Comparison of ENCODE assay signal across 8 cellular contexts in the genomic region with DNA sequence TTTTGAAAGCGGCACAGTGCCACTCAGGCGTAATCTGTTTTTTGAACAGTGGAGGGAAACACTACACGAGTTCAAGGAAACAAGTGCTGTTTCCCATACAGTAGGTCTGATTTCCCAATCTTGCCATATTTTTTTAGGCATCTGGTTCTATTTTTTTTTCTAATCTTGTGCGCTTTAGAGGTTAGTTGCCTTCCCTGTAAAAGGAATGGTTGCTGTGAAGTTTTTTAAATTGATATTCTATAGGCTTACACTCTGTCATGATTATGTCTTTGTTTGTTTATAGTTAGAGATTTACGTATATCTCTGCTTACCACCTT. TPM values are rescaled to one million over a fixed set of nuclear protein-coding genes. Genes with fewer than 3 reads are reported as not detected.
DNase-seq lines count a peak whose midpoint lies in the region; ATAC-seq and TF ChIP-seq lines count a peak whose summit lies in the region.

No MANE protein-coding gene starts in this region.

- H3K9me2 ChIP-seq in MM.1S (replicated peaks; ENCODE audit: insufficient read depth, low read length) (no peaks in the 10 kb centered on the region), neural cell (ENCODE audit: insufficient read depth, low read length) (no peaks in the 10 kb centered on the region)

- no peak for TF ChIP-seq CTCF in BJ (IDR thresholded peaks at IDR 0.05; ENCODE audit: insufficient read depth, low read depth, low read length)
- no peak for TF ChIP-seq CTCF in MM.1S (IDR thresholded peaks at IDR 0.05; ENCODE audit: low read length)
- TF ChIP-seq CTCF in neural cell (IDR thresholded peaks at IDR 0.05; ENCODE audit: poor library complexity, severe bottlenecking): no peak

- H3K79me2 ChIP-seq in MM.1S (ENCODE audit: low read length): peaks cover 61% of the 10 kb centered on the region
- peaks cover 43% of the 10 kb centered on the region for H3K79me2 ChIP-seq in neural cell (replicated peaks; ENCODE audit: insufficient read depth, low read length)

- CTCF ChIA-PET in BJ (lab: Yijun Ruan, JAX): interaction anchor here (7.1 kb wide), 1 partner anchor 15 kb away, joined by 66 read pairs; no protein-coding TSS in a partner anchor

- peaks cover 47% of the 10 kb centered on the region for H4K20me1 ChIP-seq in MM.1S (ENCODE audit: insufficient read depth, low read length)
- peaks cover 2% of the 10 kb centered on the region for H4K20me1 ChIP-seq in neural cell (ENCODE audit: insufficient read depth)

- ATAC-seq in effector memory CD8-positive, alpha-beta T cell (replicated peaks): no peak
- no peak for ATAC-seq in GM21447 (IDR thresholded peaks at IDR 0.05; ENCODE audit: unreplicated experiment)

- POLR2A ChIA-PET in BJ (lab: Charles Lee): interaction anchor here (0.7 to 0.8 kb wide), 4 partner anchors 59 to 298 kb away, joined by 3 to 4 read pairs (median 3); partner anchors contain the start of gene PRDX1

- no peaks in the 10 kb centered on the region for H3K9me3 ChIP-seq in MM.1S (replicated peaks; ENCODE audit: insufficient read depth, low read length)
- H3K9me3 ChIP-seq in neural cell (ENCODE audit: low read length): no peaks in the 10 kb centered on the region

- peak overlapping the region; percentile 100 for H3K4me3 Mint-ChIP-seq in effector memory CD8-positive, alpha-beta T cell

- H3K4me2 ChIP-seq in MM.1S (ENCODE audit: low read depth, low read length) (peak overlapping the region; percentile 74), neural cell (ENCODE audit: low read length) (peak overlapping the region; percentile 42)

- H2AFZ ChIP-seq in MM.1S (ENCODE audit: low read length) (no peak overlapping the region), neural cell (ENCODE audit: low read depth, low read length) (peak overlapping the region; percentile 99)

- TF ChIP-seq EP300 in neural cell (conservative IDR thresholded peaks at IDR 0.05; ENCODE audit: poor library complexity, severe bottlenecking): no peak

- H3K36me3 Mint-ChIP-seq in effector memory CD8-positive, alpha-beta T cell (ENCODE audit: insufficient read depth): peaks cover 52% of the 10 kb centered on the region

- H3K27me3 ChIP-seq in BJ (ENCODE audit: control insufficient read depth, insufficient read depth, low read length) (no peaks in the 10 kb centered on the region), MM.1S (replicated peaks; ENCODE audit: insufficient read depth, low read length) (no peaks in the 10 kb centered on the region), neural cell (ENCODE audit: insufficient read depth, low read depth, low read length) (no peaks in the 10 kb centered on the region)

- peaks cover 27 to 36% of the 10 kb centered on the region in 2 donors for H3K4me1 Mint-ChIP-seq in effector memory CD8-positive, alpha-beta T cell (ENCODE audit: low read depth in 2 of 2)

- TF ChIP-seq RAD21 in neural cell (conservative IDR thresholded peaks at IDR 0.05): no peak

- H3K27me3 Mint-ChIP-seq in effector memory CD8-positive, alpha-beta T cell: no peaks in the 10 kb centered on the region

- H3K36me3 ChIP-seq in BJ (ENCODE audit: control insufficient read depth, insufficient read depth, low read length) (no peaks in the 10 kb centered on the region), MM.1S (replicated peaks; ENCODE audit: insufficient read depth, low read length) (no peaks in the 10 kb centered on the region; the same call in 1 of the 2 replicates), neural cell (ENCODE audit: insufficient read depth, low read length) (no peaks in the 10 kb centered on the region)

- H3K4me3 ChIP-seq in BJ (ENCODE audit: low read depth, low read length) (peak overlapping the region; percentile 100), MM.1S (ENCODE audit: low read length) (peak overlapping the region; percentile 93), neural cell (ENCODE audit: low read length) (peak overlapping the region; percentile 86)

- no peaks in the 10 kb centered on the region for H3K9me3 Mint-ChIP-seq in effector memory CD8-positive, alpha-beta T cell

- H3K27ac Mint-ChIP-seq in effector memory CD8-positive, alpha-beta T cell: peak overlapping the region; percentile 98

- no peak for DNase-seq in BJ (ENCODE audit: low read depth)
- no peak for DNase-seq in MM.1S
- DNase-seq in effector memory CD8-positive, alpha-beta T cell: no peak
- no peak for DNase-seq in NCI-H187 (lab: John Stamatoyannopoulos, UW)
- no peak for DNase-seq in stimulated activated CD8-positive, alpha-beta memory T cell treated with anti-CD3 and anti-CD28 coated beads, Interleukin-4, amount 100 ng/mL, for 48 hours
- DNase-seq in NCI-H345 treated with DMSO at 0.1 percent for 48 hours (lab: John Stamatoyannopoulos, UW; ENCODE audit: unreplicated experiment): no peak

- H3K9ac ChIP-seq in MM.1S (ENCODE audit: low read length): peak overlapping the region; percentile 96
- H3K9ac ChIP-seq in neural cell (ENCODE audit: low read length): peak overlapping the region; percentile 96

- H3F3A ChIP-seq in MM.1S (ENCODE audit: insufficient read depth, low read length) (peaks cover 29% of the 10 kb centered on the region), neural cell (ENCODE audit: insufficient read depth, low read length, poor library complexity, severe bottlenecking) (no peaks in the 10 kb centered on the region)

- H3K4me1 ChIP-seq in MM.1S (ENCODE audit: low read length): peaks cover 7% of the 10 kb centered on the region; the same call in 1 of the 2 replicates

- H3K27ac ChIP-seq in MM.1S (ENCODE audit: low read length) (peak overlapping the region; percentile 63; the same call in 1 of the 2 replicates), neural cell (ENCODE audit: low read length) (peak overlapping the region; percentile 93)

TF ChIP-seq in neural cell, 6 proteins besides CTCF, POLR2A, EP300 and RAD21:
- TF ChIP-seq POLR2AphosphoS5 (IDR thresholded peaks at IDR 0.05) (no peak), MXI1 (conservative IDR thresholded peaks at IDR 0.05; ENCODE audit: poor library complexity, severe bottlenecking) (peak; percentile 84)

RNA-seq across cellular contexts. Expression of gene NASP, which starts 1.2 kb away (rescaled TPM):
- polyA plus RNA-seq in BJ (2011; rRNA removed): 42.0 and 43.9 TPM in 2 replicates
- 25.7 TPM in 2 replicates for polyA minus RNA-seq in BJ (2011; rRNA and poly(A)+ RNA removed)
- polyA plus RNA-seq in neural cell: 177 and 179 TPM in 2 replicates
- 98.1 and 113 TPM in 2 replicates for polyA minus RNA-seq in neural cell

RNA-seq across cellular contexts. Expression of gene AKR1A1, which starts 34.4 kb away (rescaled TPM):
- 161 and 188 TPM in 2 replicates for polyA plus RNA-seq in BJ (2011; rRNA removed)
- polyA minus RNA-seq in BJ (2011; rRNA and poly(A)+ RNA removed): 70.5 and 117 TPM in 2 replicates
- 149 and 170 TPM in 2 replicates for polyA plus RNA-seq in neural cell
- polyA minus RNA-seq in neural cell: 52.0 and 55.5 TPM in 2 replicates

RNA-seq across cellular contexts. Expression of gene CCDC17, which starts 38.8 kb away (rescaled TPM):
- polyA plus RNA-seq in BJ (2011; rRNA removed) (0.10 and 0.29 TPM in 2 replicates), neural cell (0.34 and 1.1 TPM in 2 replicates)
- 1.3 and 1.6 TPM in 2 replicates for polyA minus RNA-seq in BJ (2011; rRNA and poly(A)+ RNA removed)
- 2.0 and 2.2 TPM in 2 replicates for polyA minus RNA-seq in neural cell
